13 cellular contexts compared by ENCODE assay signal in genomic region chr2:144642892-144643291, GRCh38.
DNase-seq lines count a peak whose midpoint lies in the region; ATAC-seq and TF ChIP-seq lines count a peak whose summit lies in the region.
"Had no signal": no experiment of that assay in that cellular context is flagged by ENCODE, and none has a peak within 500 bp of the region (broad histone marks: within the 10 kb centered on the region; RNA-seq: fewer than 3 reads in every experiment).

No MANE protein-coding gene starts in this region.

- no peak overlapping the region for H4K8ac ChIP-seq in mesendoderm (ENCODE audit: low read depth, low read length)

- H3K79me1 ChIP-seq in mesendoderm (ENCODE audit: low read length), result no peaks in the 10 kb centered on the region

- H3K4me1 ChIP-seq in heart right ventricle (peaks cover 0 to 21% (median 0%) of the 10 kb centered on the region in 9 donors), GM23338 (ENCODE audit: insufficient read depth) (peaks cover 15% of the 10 kb centered on the region; the same call in 1 of the 2 replicates), mesendoderm (ENCODE audit: control insufficient read depth, low read depth, low read length) (no peaks in the 10 kb centered on the region)
- H3K4me1 ChIP-seq: BE2C had no signal

- no peaks in the 10 kb centered on the region for H3F3A ChIP-seq in GM23338 (replicated peaks; ENCODE audit: low read depth)

- WGBS in heart right ventricle, 2 donors, result 76 to 82% methylated on average over 3 of the region's 3 CpGs
- no CpG with 5 or more reads among the region's 3 CpGs for WGBS in mesendoderm (ENCODE audit: extremely low coverage, insufficient coverage, low lambda C conversion rate)

- H3K9me3 ChIP-seq in heart right ventricle, result peaks cover 0 to 3% (median 0%) of the 10 kb centered on the region in 11 donors
- H3K9me3 ChIP-seq: BE2C had no signal

- peaks cover 9% of the 10 kb centered on the region for H3K9me3 Mint-ChIP-seq in GM23338
- H3K9me3 Mint-ChIP-seq: CD4-positive, alpha-beta T cell had no signal

- no peak overlapping the region for H3K23ac ChIP-seq in mesendoderm (ENCODE audit: low read length)

- H3K27me3 Mint-ChIP-seq in GM23338 (ENCODE audit: insufficient read depth, low read depth, poor library complexity), result no peaks in the 10 kb centered on the region

- H4K5ac ChIP-seq in mesendoderm (ENCODE audit: low read length), result no peak overlapping the region

- H3K4ac ChIP-seq in mesendoderm (ENCODE audit: low read depth, low read length), result no peak overlapping the region

- no peaks in the 10 kb centered on the region for H3K27me3 ChIP-seq in heart right ventricle
- no peaks in the 10 kb centered on the region for H3K27me3 ChIP-seq in GM23338 (ENCODE audit: insufficient read depth)
- no peaks in the 10 kb centered on the region for H3K27me3 ChIP-seq in mesendoderm (ENCODE audit: insufficient read depth, low read length, poor library complexity)
- H3K27me3 ChIP-seq: BE2C had no signal

- H3K4me3 ChIP-seq in heart right ventricle, result no peak overlapping the region
- H3K4me3 ChIP-seq in GM23338, result no peak overlapping the region
- H3K4me3 ChIP-seq in mesendoderm (ENCODE audit: low read length), result no peak overlapping the region
- H3K4me3 ChIP-seq: GM12878, GM23248 had no signal

- H3K79me2 ChIP-seq in GM23338 (replicated peaks; ENCODE audit: insufficient read depth) (no peaks in the 10 kb centered on the region), mesendoderm (ENCODE audit: control insufficient read depth, insufficient read depth, low read length) (no peaks in the 10 kb centered on the region)

- peaks cover 15% of the 10 kb centered on the region for H3K4me1 Mint-ChIP-seq in GM23338

- peaks cover under 1% of the 10 kb centered on the region; the same call in 1 of the 2 replicates for H3K9me2 ChIP-seq in GM23338 (ENCODE audit: insufficient read depth)

- H2AK5ac ChIP-seq in mesendoderm (ENCODE audit: low read length), result no peak overlapping the region

- 0 out of 2 replicates have a peak overlapping the region, but pooled peaks have one; percentile 9 for H3K4me2 ChIP-seq in GM23338
- no peak overlapping the region for H3K4me2 ChIP-seq in mesendoderm (ENCODE audit: low read length)

- no peak overlapping the region for H3K4me3 Mint-ChIP-seq in GM23338
- H3K4me3 Mint-ChIP-seq: CD4-positive, alpha-beta T cell had no signal

- H3K27ac ChIP-seq in heart right ventricle (no peak overlapping the region), GM23338 (ENCODE audit: low read depth) (no peak overlapping the region), mesendoderm (ENCODE audit: low read depth, low read length) (no peak overlapping the region)
- H3K27ac ChIP-seq: GM23248 had no signal

- no peak overlapping the region for H2AFZ ChIP-seq in GM23338
- H2AFZ ChIP-seq: GM23248 had no signal

- no peak overlapping the region for H3K27ac Mint-ChIP-seq in GM23338
- H3K27ac Mint-ChIP-seq: CD4-positive, alpha-beta T cell had no signal

- H3K9ac ChIP-seq in mesendoderm (ENCODE audit: low read length), result no peak overlapping the region
- H3K9ac ChIP-seq: GM23248 had no signal

- H3K18ac ChIP-seq in mesendoderm (ENCODE audit: low read length), result no peak overlapping the region

- no peak overlapping the region for H2BK5ac ChIP-seq in mesendoderm (ENCODE audit: low read length)

- H2BK120ac ChIP-seq in mesendoderm (ENCODE audit: low read depth, low read length), result no peak overlapping the region

- H3K36me3 ChIP-seq in heart right ventricle (no peaks in the 10 kb centered on the region), GM23338 (ENCODE audit: insufficient read depth) (no peaks in the 10 kb centered on the region), mesendoderm (ENCODE audit: control insufficient read depth, insufficient read depth, low read length) (no peaks in the 10 kb centered on the region)
- H3K36me3 ChIP-seq: BE2C had no signal

- H3K56ac ChIP-seq in mesendoderm (ENCODE audit: low read length), result no peak overlapping the region

- DNase-seq in heart right ventricle (no peak), left cardiac atrium (no peak), GM23338 (ENCODE audit: low spot score) (no peak), mesendoderm (no peak), cerebellar nuclear complex (lab: John Stamatoyannopoulos, UW) (no peak), inferior parietal cortex (ENCODE audit: extremely low spot score) (no peak), NCI-H446 treated with DMSO at 0.1 percent for 48 hours (lab: John Stamatoyannopoulos, UW) (no peak)
- DNase-seq: BE2C; CD4-positive, alpha-beta T cell; DMS79; GM23248; H7 had no signal

- intact Hi-C loops in heart right ventricle (cut with DNase I) (loop anchor here in 1 of 10 donors (10.0 kb wide), 1 partner anchor 118 kb away; the partner anchor contains the start of gene ZEB2), left cardiac atrium (cut with DNase I) (no loop called here)

- ATAC-seq in heart right ventricle, result peak in 6 of 8 donors; percentile 28 to 70 (median 52)
- no peak for ATAC-seq in left cardiac atrium
- no peak for ATAC-seq in GM23338
- ATAC-seq: GM12878 had no signal

- no peaks in the 10 kb centered on the region for H4K20me1 ChIP-seq in GM23338 (replicated peaks; ENCODE audit: insufficient read depth)

- H2BK15ac ChIP-seq in mesendoderm (replicated peaks; ENCODE audit: low read depth), result peak overlapping the region; percentile 74

- TF ChIP-seq CTCF in heart right ventricle (IDR thresholded peaks at IDR 0.05) (no peak), GM23338 (conservative IDR thresholded peaks at IDR 0.05; ENCODE audit: low read depth in 2 of 2) (no peak)

- 0 out of 3 replicates have a peak, but pooled peaks cover 3% of the 10 kb centered on the region for H3K36me3 Mint-ChIP-seq in GM23338 (ENCODE audit: low read depth)

TF ChIP-seq in GM23338, 12 proteins besides CTCF, POLR2A, EP300 and RAD21:
- TF ChIP-seq ETS1 (IDR thresholded peaks at IDR 0.05) (no peak), ZNF462 (CRISPR knock-in tag; IDR thresholded peaks at IDR 0.05) (no peak), JUNB (IDR thresholded peaks at IDR 0.05; ENCODE audit: unreplicated experiment) (no peak)

Comparison
In these comparisons a context has a peak if more than half of its experiments do, and no peak if none do; other contexts are left out.
1. ATAC-seq: peak in heart right ventricle (6 of 8); none in left cardiac atrium (0 of 2) and GM23338 (single experiment).